Comparison of ENCODE assay signal across 1 cellular context in genomic region chr6:168078199-168078942, GRCh38.
TF ChIP-seq lines count a peak whose summit lies in the region.

No MANE protein-coding gene starts in this region.

TF ChIP-seq in WTC11, 78 proteins besides CTCF, POLR2A, EP300 and RAD21 (continued from another document):
- no peak for TF ChIP-seq ZNF425 (CRISPR knock-in tag; conservative IDR thresholded peaks at IDR 0.05)
- TF ChIP-seq, protein P1, sequence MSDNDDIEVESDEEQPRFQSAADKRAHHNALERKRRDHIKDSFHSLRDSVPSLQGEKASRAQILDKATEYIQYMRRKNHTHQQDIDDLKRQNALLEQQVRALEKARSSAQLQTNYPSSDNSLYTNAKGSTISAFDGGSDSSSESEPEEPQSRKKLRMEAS (CRISPR knock-in tag; IDR thresholded peaks at IDR 0.05): no peak
